8 cellular contexts compared by ENCODE assay signal in the genomic region with DNA sequence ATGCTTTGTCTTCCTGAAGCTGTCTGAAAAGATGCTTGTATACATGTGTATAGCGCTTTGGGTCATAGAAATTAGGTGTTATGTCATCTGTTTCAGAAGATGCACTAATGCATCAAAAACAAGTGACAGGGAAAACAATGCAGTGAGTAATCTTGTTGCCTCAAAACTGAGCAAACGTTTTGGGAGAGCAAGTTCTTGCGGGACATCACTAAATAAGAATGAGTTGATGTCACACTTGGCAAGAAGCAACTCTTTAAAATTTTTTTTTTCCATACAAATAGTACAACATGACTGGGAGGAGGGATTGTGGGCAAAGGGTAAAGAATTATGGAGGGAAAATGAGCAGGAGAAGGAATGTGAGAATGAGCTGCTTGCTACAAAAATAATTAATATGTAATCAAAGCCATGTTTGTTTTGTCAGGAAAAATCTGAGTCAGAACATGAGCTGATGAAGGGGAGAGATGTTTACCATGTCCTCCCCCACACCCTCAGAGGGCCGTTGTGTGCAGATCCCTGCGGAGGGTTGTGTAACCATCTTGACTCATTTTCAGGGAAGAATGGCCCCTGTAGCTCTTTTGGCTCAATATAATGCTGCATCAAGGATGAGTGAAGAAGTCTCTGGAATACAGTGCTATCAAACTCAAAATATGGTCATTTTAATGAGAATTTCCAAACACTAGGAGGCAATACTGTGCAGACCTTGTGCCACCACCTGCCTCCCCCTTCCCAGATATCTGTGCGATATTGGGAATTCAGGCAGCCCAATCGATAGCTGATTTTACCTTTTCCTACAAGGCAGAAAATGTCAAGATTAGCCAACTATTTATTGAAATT. TPM values are rescaled to one million over a fixed set of nuclear protein-coding genes. Genes with fewer than 3 reads are reported as not detected.
A peak's percentile ranks its signal among the peaks of the same experiment; 100 is the strongest.
DNase-seq lines count a peak whose midpoint lies in the region; TF ChIP-seq lines count a peak whose summit lies in the region.

No MANE protein-coding gene starts in this region.

- peak overlapping the region; percentile 1 to 72 (median 52) for H3K27ac ChIP-seq in sigmoid colon

- no peak for TF ChIP-seq EP300 in sigmoid colon (IDR thresholded peaks at IDR 0.05)

- peaks cover 0 to 23% (median 13%) of the 10 kb centered on the region in 4 donors for H3K4me1 ChIP-seq in sigmoid colon

- intact Hi-C loops in sigmoid colon (cut with DNase I) = no loop called here

- H3K4me3 ChIP-seq in fibroblast of pulmonary artery (replicated peaks; ENCODE audit: low read depth, low read length) = peak overlapping the region; percentile 20
- no peak overlapping the region for H3K4me3 ChIP-seq in sigmoid colon

- no peaks in the 10 kb centered on the region for H3K9me3 ChIP-seq in sigmoid colon

- 69 to 71% methylated on average over 7 of the region's 7 CpGs for WGBS in sigmoid colon, 2 donors

- no peak for TF ChIP-seq POLR2A in sigmoid colon (IDR thresholded peaks at IDR 0.05)

- H3K27me3 ChIP-seq in sigmoid colon = no peaks in the 10 kb centered on the region

- TF ChIP-seq CTCF in fibroblast of pulmonary artery (IDR thresholded peaks at IDR 0.05; ENCODE audit: low read length, missing control alignments) = peak; percentile 35
- TF ChIP-seq CTCF in sigmoid colon (IDR thresholded peaks at IDR 0.05) = no peak
- no peak for TF ChIP-seq CTCF in GM13977 (IDR thresholded peaks at IDR 0.05; ENCODE audit: extremely low read depth, insufficient read depth, missing control alignments)

- in situ Hi-C loops in GM13977 (cut with MboI; ENCODE audit: low pct_unique_long_range_greater_than_20kb, low sequenced_read_pairs, unreplicated experiment) = loop anchor here (25.0 kb wide), 1 partner anchor 164 kb away; the partner anchor contains the start of gene DUSP16

- no peaks in the 10 kb centered on the region for H3K36me3 ChIP-seq in sigmoid colon

- DNase-seq in GM03348 (ENCODE audit: low spot score) = peak; percentile 90
- peak; percentile 98 for DNase-seq in fibroblast of pulmonary artery (ENCODE audit: low read depth)
- DNase-seq in sigmoid colon = peak; percentile 88
- no peak for DNase-seq in AML-193 (lab: John Stamatoyannopoulos, UW)
- DNase-seq in GM13977 (ENCODE audit: low spot score) = no peak
- DNase-seq in inferior parietal cortex (ENCODE audit: extremely low spot score) = no peak
- no peak for DNase-seq in activated CD4-positive, alpha-beta T cell treated with anti-CD3 and anti-CD28 coated beads for 48 hours

TF ChIP-seq in PFSK-1, 5 proteins besides CTCF, POLR2A, EP300 and RAD21:
- TF ChIP-seq SIN3A (IDR thresholded peaks at IDR 0.05; ENCODE audit: borderline replicate concordance, insufficient read depth, low read length) = peak; percentile 81; the same call in 1 of the 2 replicates
- TF ChIP-seq TAF1 (IDR thresholded peaks at IDR 0.05; ENCODE audit: borderline replicate concordance, insufficient read depth, low read length) = no peak
- TF ChIP-seq POLR2AphosphoS5 (IDR thresholded peaks at IDR 0.05; ENCODE audit: low read depth, low read length) = peak; percentile 47; the same call in 1 of the 2 replicates
- TF ChIP-seq, protein P1, sequence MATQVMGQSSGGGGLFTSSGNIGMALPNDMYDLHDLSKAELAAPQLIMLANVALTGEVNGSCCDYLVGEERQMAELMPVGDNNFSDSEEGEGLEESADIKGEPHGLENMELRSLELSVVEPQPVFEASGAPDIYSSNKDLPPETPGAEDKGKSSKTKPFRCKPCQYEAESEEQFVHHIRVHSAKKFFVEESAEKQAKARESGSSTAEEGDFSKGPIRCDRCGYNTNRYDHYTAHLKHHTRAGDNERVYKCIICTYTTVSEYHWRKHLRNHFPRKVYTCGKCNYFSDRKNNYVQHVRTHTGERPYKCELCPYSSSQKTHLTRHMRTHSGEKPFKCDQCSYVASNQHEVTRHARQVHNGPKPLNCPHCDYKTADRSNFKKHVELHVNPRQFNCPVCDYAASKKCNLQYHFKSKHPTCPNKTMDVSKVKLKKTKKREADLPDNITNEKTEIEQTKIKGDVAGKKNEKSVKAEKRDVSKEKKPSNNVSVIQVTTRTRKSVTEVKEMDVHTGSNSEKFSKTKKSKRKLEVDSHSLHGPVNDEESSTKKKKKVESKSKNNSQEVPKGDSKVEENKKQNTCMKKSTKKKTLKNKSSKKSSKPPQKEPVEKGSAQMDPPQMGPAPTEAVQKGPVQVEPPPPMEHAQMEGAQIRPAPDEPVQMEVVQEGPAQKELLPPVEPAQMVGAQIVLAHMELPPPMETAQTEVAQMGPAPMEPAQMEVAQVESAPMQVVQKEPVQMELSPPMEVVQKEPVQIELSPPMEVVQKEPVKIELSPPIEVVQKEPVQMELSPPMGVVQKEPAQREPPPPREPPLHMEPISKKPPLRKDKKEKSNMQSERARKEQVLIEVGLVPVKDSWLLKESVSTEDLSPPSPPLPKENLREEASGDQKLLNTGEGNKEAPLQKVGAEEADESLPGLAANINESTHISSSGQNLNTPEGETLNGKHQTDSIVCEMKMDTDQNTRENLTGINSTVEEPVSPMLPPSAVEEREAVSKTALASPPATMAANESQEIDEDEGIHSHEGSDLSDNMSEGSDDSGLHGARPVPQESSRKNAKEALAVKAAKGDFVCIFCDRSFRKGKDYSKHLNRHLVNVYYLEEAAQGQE (IDR thresholded peaks at IDR 0.05; ENCODE audit: insufficient read depth in 1 of 2, low read depth in 2 of 2, low read length in 2 of 2) = peak in 1 of 2 experiments; percentile 73; a peak in 2 of 4 replicates
- peak; percentile 97 for TF ChIP-seq FOXP2 (optimal IDR thresholded peaks at IDR 0.05; ENCODE audit: borderline replicate concordance, extremely low read depth, extremely low read length, insufficient read depth)

RNA-seq across cellular contexts. Expression of gene BORCS5, which starts 41.4 kb away (rescaled TPM):
- 14.2 TPM for polyA plus RNA-seq in PFSK-1 (2012; ENCODE audit: insufficient read length, low read depth)
- 10 to 100 TPM in 3 of 4 donors, 1 to 10 TPM in 1; 7.1 to 25.3 (median 14.0) TPM for total RNA-seq in sigmoid colon
- 1 to 10 TPM; 3.7 to 7.0 (median 6.0) TPM for polyA plus RNA-seq in sigmoid colon

RNA-seq across cellular contexts. Expression of gene MANSC1, which starts 48.2 kb away (rescaled TPM):
- 0.44 TPM for polyA plus RNA-seq in PFSK-1 (2012; ENCODE audit: insufficient read length, low read depth)
- total RNA-seq in sigmoid colon = 10 to 100 TPM; 11.5 to 16.6 (median 12.2) TPM
- 10 to 100 TPM in 1 of 3 donors, 1 to 10 TPM in 2; 5.8 to 21.4 (median 7.2) TPM for polyA plus RNA-seq in sigmoid colon

Comparison
In these comparisons a context has a peak if more than half of its experiments do, and no peak if none do; other contexts are left out.
1. DNase-seq: peak in GM03348 (single experiment), fibroblast of pulmonary artery (single experiment) and sigmoid colon (single experiment); none in AML-193 (0 of 2), GM13977 (single experiment), inferior parietal cortex (single experiment) and activated CD4-positive, alpha-beta T cell treated with anti-CD3 and anti-CD28 coated beads for 48 hours (single experiment).